ENCODE assay signal across 21 cellular contexts in the genomic region with DNA sequence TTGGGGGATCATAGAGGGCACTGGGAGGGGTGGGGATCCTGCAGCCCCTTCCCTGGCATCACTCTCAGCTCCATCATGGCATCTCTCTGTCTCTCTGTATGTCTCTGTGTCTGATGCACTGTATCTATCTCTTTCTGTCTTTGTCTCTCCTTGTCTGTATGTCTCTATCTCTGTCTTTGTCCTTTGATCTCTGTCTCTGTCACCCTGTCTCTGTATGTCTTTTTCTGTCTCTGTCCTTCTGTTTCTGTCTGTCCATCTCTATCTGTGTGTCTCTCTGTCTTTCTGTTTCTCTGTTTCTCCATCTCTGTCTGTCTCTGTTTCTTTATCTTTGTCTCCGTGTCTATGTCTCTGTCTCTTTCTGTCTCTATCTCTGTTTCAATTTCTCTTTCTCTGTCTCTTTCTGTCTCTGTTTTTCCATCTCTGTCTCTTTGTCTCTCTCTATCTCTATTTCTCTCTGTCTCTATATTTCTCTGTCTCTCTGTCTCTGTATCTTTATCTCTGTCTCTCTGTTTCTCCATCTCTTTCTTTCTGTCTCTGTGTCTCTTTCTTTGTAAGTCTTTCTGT. TPM values are rescaled to one million over a fixed set of nuclear protein-coding genes. Genes with fewer than 3 reads are reported as not detected.
DNase-seq lines count a peak whose midpoint lies in the region; ATAC-seq, FAIRE-seq and TF ChIP-seq lines count a peak whose summit lies in the region.
"Had no signal": no experiment of that assay in that cellular context is flagged by ENCODE, and none has a peak within 500 bp of the region (broad histone marks: within the 10 kb centered on the region; RNA-seq: fewer than 3 reads in every experiment).

No MANE protein-coding gene starts in this region.

- peaks cover 17% of the 10 kb centered on the region for H3K27me3 Mint-ChIP-seq in HFFc6 (ENCODE audit: insufficient read depth)

- H3K4me1 ChIP-seq in HEK293 (ENCODE audit: control insufficient read depth, insufficient read depth, low read length), result no peaks in the 10 kb centered on the region
- H3K4me1 ChIP-seq in K562 (replicated peaks in 1 of 2; ENCODE audit: control insufficient read depth in 2 of 2, insufficient read depth in 2 of 2, low read length in 2 of 2), result peaks cover 0 to 39% of the 10 kb centered on the region in 2 experiments; a peak in 2 of 5 replicates
- H3K4me1 ChIP-seq: Caco-2 had no signal

- H3K9me3 ChIP-seq in HEK293 (ENCODE audit: control insufficient read depth, insufficient read depth, low read depth, low read length) (no peaks in the 10 kb centered on the region), K562 (replicated peaks; ENCODE audit: control insufficient read depth, insufficient read depth, low read depth, low read length) (no peaks in the 10 kb centered on the region)
- H3K9me3 ChIP-seq: Caco-2 had no signal

- DNase-seq in activated naive CD4-positive, alpha-beta T cell treated with anti-CD3 and anti-CD28 coated beads, Interleukin-2, amount 50 U/mL, for 72 hours (ENCODE audit: low spot score in 2 of 2), result no peak
- no peak for DNase-seq in activated naive CD4-positive, alpha-beta T cell (lab: John Stamatoyannopoulos, UW)
- no peak for DNase-seq in K562 (ENCODE audit: extremely low read depth in 1 of 4, low spot score in 3 of 4)
- DNase-seq in stimulated activated effector memory CD8-positive, alpha-beta T cell treated with anti-CD3 and anti-CD28 coated beads, Interleukin-12 subunit alpha, Interleukin-12 subunit beta, amount 100 ng/mL, for 72 hours (ENCODE audit: low spot score in 2 of 2), result no peak
- no peak for DNase-seq in NCI-H2227 (lab: John Stamatoyannopoulos, UW; ENCODE audit: unreplicated experiment)
- no peak for DNase-seq in HFFc6
- DNase-seq in NCI-H187 (lab: John Stamatoyannopoulos, UW), result no peak
- DNase-seq: C1 segment of cervical spinal cord, DMS153, DMS79, EL, GDM1, GM23248, H7, HCEC 1CT had no signal

- intact Hi-C loops in K562 (cut with micrococcal nuclease), result loop anchor here (5.0 kb wide), 1 partner anchor 102 kb away; no protein-coding TSS in a partner anchor

- POLR2A ChIA-PET in HEK293 (lab: Yijun Ruan, JAX) (no interaction called here), K562 (lab: Yijun Ruan, JAX) (no interaction called here)

- BruUV-seq in K562 (replicated peaks; lab: Mats Ljungman, UMichigan), result no TSS peak

- in situ Hi-C loops in K562 (cut with MboI), result no loop called here

- WGBS in K562 (ENCODE audit: insufficient coverage, low coverage, missing lambda C conversion rate), result 9% methylated on average over 1 of the region's 1 CpG

- H3K79me2 ChIP-seq in K562 (ENCODE audit: control insufficient read depth, insufficient read depth, low read length), result no peaks in the 10 kb centered on the region

- H3K36me3 ChIP-seq in HEK293 (ENCODE audit: control insufficient read depth in 2 of 2, insufficient read depth in 1 of 2, low read length in 2 of 2) (no peaks in the 10 kb centered on the region), K562 (ENCODE audit: control insufficient read depth, insufficient read depth, low read length) (no peaks in the 10 kb centered on the region)

- no peak overlapping the region for H3K4me3 Mint-ChIP-seq in stimulated activated effector memory CD8-positive, alpha-beta T cell treated with anti-CD3 and anti-CD28 coated beads, Interleukin-12 subunit alpha, Interleukin-12 subunit beta, amount 100 ng/mL, for 72 hours
- H3K4me3 Mint-ChIP-seq in HFFc6, result no peak overlapping the region
- H3K4me3 Mint-ChIP-seq: CD8-positive, alpha-beta T cell had no signal

- H3K4me3 ChIP-seq in HEK293 (ENCODE audit: low read depth, low read length), result no peak overlapping the region
- H3K4me3 ChIP-seq in K562, result no peak overlapping the region
- H3K4me3 ChIP-seq: GM12878, GM23248 had no signal

- no peaks in the 10 kb centered on the region for H4K20me1 ChIP-seq in K562 (replicated peaks; ENCODE audit: control insufficient read depth, insufficient read depth, low read length)

- CTCF ChIA-PET in HEK293 (lab: Yijun Ruan, JAX) (no interaction called here), K562 (lab: Yijun Ruan, JAX; ENCODE audit: low intra/inter-chr PET ratio) (no interaction called here)

- no peak overlapping the region for H3K27ac ChIP-seq in HEK293 (ENCODE audit: extremely low read depth, low read depth, low read length)
- no peak overlapping the region for H3K27ac ChIP-seq in K562 (ENCODE audit: extremely low read depth, low read depth, low read length)
- H3K27ac ChIP-seq: GM23248 had no signal

- no peaks in the 10 kb centered on the region for H3K36me3 Mint-ChIP-seq in activated naive CD4-positive, alpha-beta T cell treated with anti-CD3 and anti-CD28 coated beads, Interleukin-2, amount 50 U/mL, for 72 hours
- H3K36me3 Mint-ChIP-seq in stimulated activated effector memory CD8-positive, alpha-beta T cell treated with anti-CD3 and anti-CD28 coated beads, Interleukin-12 subunit alpha, Interleukin-12 subunit beta, amount 100 ng/mL, for 72 hours, result no peaks in the 10 kb centered on the region
- no peaks in the 10 kb centered on the region for H3K36me3 Mint-ChIP-seq in HFFc6 (ENCODE audit: low read depth)

- TF ChIP-seq CTCF in HEK293 (tag by site-specific recombination; IDR thresholded peaks at IDR 0.05) (no peak), K562 (IDR thresholded peaks at IDR 0.05 in 2 of 3, conservative IDR thresholded peaks at IDR 0.05 in 1 of 3; ENCODE audit: insufficient read depth in 2 of 3, low read depth in 1 of 3, low read length in 3 of 3) (no peak), HFFc6 (IDR thresholded peaks at IDR 0.05) (no peak)

- no peak overlapping the region for H2AFZ ChIP-seq in K562 (ENCODE audit: low read depth, low read length)
- H2AFZ ChIP-seq: GM23248 had no signal

- no peak for ATAC-seq in activated naive CD4-positive, alpha-beta T cell treated with anti-CD3 and anti-CD28 coated beads, Interleukin-2, amount 50 U/mL, for 72 hours
- ATAC-seq in K562, result no peak
- ATAC-seq in stimulated activated effector memory CD8-positive, alpha-beta T cell treated with anti-CD3 and anti-CD28 coated beads, Interleukin-12 subunit alpha, Interleukin-12 subunit beta, amount 100 ng/mL, for 72 hours, result no peak
- ATAC-seq: CD8-positive, alpha-beta T cell; GM12878 had no signal

- H3K4me2 ChIP-seq in K562 (ENCODE audit: insufficient read depth, low read length), result no peak overlapping the region

- FAIRE-seq in K562 (lab: Jason Lieb, UNC), result no peak
- FAIRE-seq: GM12878, GM19239, H1 had no signal

- H3K9me3 Mint-ChIP-seq in activated naive CD4-positive, alpha-beta T cell treated with anti-CD3 and anti-CD28 coated beads, Interleukin-2, amount 50 U/mL, for 72 hours, result no peaks in the 10 kb centered on the region
- H3K9me3 Mint-ChIP-seq in stimulated activated effector memory CD8-positive, alpha-beta T cell treated with anti-CD3 and anti-CD28 coated beads, Interleukin-12 subunit alpha, Interleukin-12 subunit beta, amount 100 ng/mL, for 72 hours, result no peaks in the 10 kb centered on the region
- peaks cover 4% of the 10 kb centered on the region; the same call in 1 of the 2 replicates for H3K9me3 Mint-ChIP-seq in HFFc6
- H3K9me3 Mint-ChIP-seq: CD8-positive, alpha-beta T cell had no signal

- TF ChIP-seq POLR2A in K562 (conservative IDR thresholded peaks at IDR 0.05), result no peak

- no peaks in the 10 kb centered on the region for H3K4me1 Mint-ChIP-seq in stimulated activated effector memory CD8-positive, alpha-beta T cell treated with anti-CD3 and anti-CD28 coated beads, Interleukin-12 subunit alpha, Interleukin-12 subunit beta, amount 100 ng/mL, for 72 hours
- no peaks in the 10 kb centered on the region for H3K4me1 Mint-ChIP-seq in HFFc6 (ENCODE audit: low read depth)

- no peak for TF ChIP-seq RAD21 in K562 (CRISPR knock-in tag; conservative IDR thresholded peaks at IDR 0.05 in 1 of 2, IDR thresholded peaks at IDR 0.05 in 1 of 2)

- TF ChIP-seq EP300 in K562 (IDR thresholded peaks at IDR 0.05; ENCODE audit: low read length), result no peak

- peak overlapping the region; percentile 28 to 29 for H3K27ac Mint-ChIP-seq in activated naive CD4-positive, alpha-beta T cell treated with anti-CD3 and anti-CD28 coated beads, Interleukin-2, amount 50 U/mL, for 72 hours
- peak overlapping the region; percentile 21 for H3K27ac Mint-ChIP-seq in stimulated activated effector memory CD8-positive, alpha-beta T cell treated with anti-CD3 and anti-CD28 coated beads, Interleukin-12 subunit alpha, Interleukin-12 subunit beta, amount 100 ng/mL, for 72 hours
- no peak overlapping the region for H3K27ac Mint-ChIP-seq in HFFc6
- H3K27ac Mint-ChIP-seq: CD8-positive, alpha-beta T cell had no signal

- H3K9me1 ChIP-seq in K562 (ENCODE audit: control insufficient read depth, insufficient read depth, low read length), result no peaks in the 10 kb centered on the region

- no peak overlapping the region for H3K9ac ChIP-seq in K562 (ENCODE audit: insufficient read depth in 1 of 2, low read depth in 2 of 2, low read length in 2 of 2)
- H3K9ac ChIP-seq: GM23248 had no signal

- H3K27me3 ChIP-seq in K562 (ENCODE audit: control insufficient read depth in 2 of 2, insufficient read depth in 2 of 2, low read length in 2 of 2), result peaks cover 4 to 45% of the 10 kb centered on the region in 2 experiments; a peak in 3 of 5 replicates

TF ChIP-seq in HEK293, 187 proteins besides CTCF, POLR2A, EP300 and RAD21 (continues in another document):
- no peak for TF ChIP-seq ZNF114 (tag by site-specific recombination; IDR thresholded peaks at IDR 0.05)

TF ChIP-seq in K562, 482 proteins besides CTCF, POLR2A, EP300 and RAD21 (continues in another document):
- peak; percentile 75 for TF ChIP-seq ELF4 (CRISPR knock-in tag; IDR thresholded peaks at IDR 0.05)

RNA-seq across cellular contexts. Expression of gene TRIM11, which starts 56.4 kb away (rescaled TPM):
- 10 to 100 TPM; 43.3 to 43.6 TPM for total RNA-seq in activated naive CD4-positive, alpha-beta T cell treated with anti-CD3 and anti-CD28 coated beads, Interleukin-2, amount 50 U/mL, for 72 hours
- total RNA-seq in K562 (2011; cell fraction: chromatin; rRNA removed; ENCODE audit: low replicate concordance), result 106 and 219 TPM in 2 replicates
- total RNA-seq in K562 (2011; cell fraction: nucleolus; rRNA removed), result 114 and 116 TPM in 2 replicates
- total RNA-seq in K562 (2011; cell fraction: nucleoplasm; rRNA removed), result 107 and 126 TPM in 2 replicates
- 45.1 and 49.1 TPM in 2 replicates for total RNA-seq in K562 (2014; rRNA removed)
- total RNA-seq in K562 (2014; rRNA removed; fragmentation: Illumina TruSeq; extraction: Trizol), result 14.8 and 18.0 TPM in 2 replicates
- total RNA-seq in K562 (2015; rRNA removed; fragmentation: Illumina TruSeq; extraction: Trizol), result 29.7 and 29.8 TPM in 2 replicates
- 64.3 and 66.8 TPM in 2 replicates for total RNA-seq in K562 (2021)
- polyA plus RNA-seq in K562 (2011; rRNA removed), result 17.5 and 26.5 TPM in 2 replicates
- polyA plus RNA-seq in K562 (2011; cell fraction: cytosol; rRNA removed), result 15.7 and 25.5 TPM in 2 replicates
- 67.6 and 116 TPM in 2 replicates for polyA plus RNA-seq in K562 (2011; cell fraction: nucleus; rRNA removed)
- polyA plus RNA-seq in K562 (2012), result 33.4 and 43.7 TPM in 2 replicates
- polyA plus RNA-seq in K562 (2014; fragmentation: Illumina TruSeq; extraction: Trizol), result 33.7 and 35.0 TPM in 2 replicates
- polyA plus RNA-seq in K562 (2014; fragmentation: Nextera tagmentation; extraction: Ambion mirVana), result 1 to 10 TPM; 3.6 to 3.8 TPM
- polyA plus RNA-seq in K562 (2014; rRNA removed), result 34.4 and 43.0 TPM in 2 replicates
- 24.4 and 25.6 TPM in 2 replicates for polyA minus RNA-seq in K562 (2011; rRNA and poly(A)+ RNA removed)
- 22.2 and 23.9 TPM in 2 replicates for polyA minus RNA-seq in K562 (2011; cell fraction: cytosol; rRNA and poly(A)+ RNA removed)
- polyA minus RNA-seq in K562 (2011; cell fraction: nucleus; rRNA and poly(A)+ RNA removed), result 42.0 and 46.8 TPM in 2 replicates
- total RNA-seq in HFFc6 (2021; fragmentation: NEBNext Ultra II Directional; extraction: Animal tissue kit (Norgen Biotek cat#: 25700)), result 10 to 100 TPM; 19.0 to 26.0 (median 21.8) TPM
